In genomic region chr9:21080793-21081192, GRCh38 we compare ENCODE assay signal across 22 cellular contexts. TPM values are rescaled to one million over a fixed set of nuclear protein-coding genes. Genes with fewer than 3 reads are reported as not detected.
A peak's percentile ranks its signal among the peaks of the same experiment; 100 is the strongest.
DNase-seq lines count a peak whose midpoint lies in the region; ATAC-seq and TF ChIP-seq lines count a peak whose summit lies in the region.
"Had no signal": no experiment of that assay in that cellular context is flagged by ENCODE, and none has a peak within 500 bp of the region (broad histone marks: within the 10 kb centered on the region; RNA-seq: fewer than 3 reads in every experiment).

No MANE protein-coding gene starts in this region.

- H3K36me3 Mint-ChIP-seq in activated naive CD4-positive, alpha-beta T cell treated with anti-CD3 and anti-CD28 coated beads, Interleukin-2, amount 50 U/mL, for 24 hours = no peaks in the 10 kb centered on the region
- no peaks in the 10 kb centered on the region for H3K36me3 Mint-ChIP-seq in activated naive CD8-positive, alpha-beta T cell treated with anti-CD3 and anti-CD28 coated beads, Interleukin-2, amount 50 U/mL, for 24 hours (ENCODE audit: low read depth)
- no peaks in the 10 kb centered on the region for H3K36me3 Mint-ChIP-seq in natural killer cell
- H3K36me3 Mint-ChIP-seq: CD8-positive, alpha-beta T cell had no signal

- POLR2A ChIA-PET in OCI-LY7 (lab: Charles Lee) = no interaction called here

- H3K4me1 Mint-ChIP-seq in activated naive CD4-positive, alpha-beta T cell treated with anti-CD3 and anti-CD28 coated beads, Interleukin-2, amount 50 U/mL, for 24 hours = peaks cover 37% of the 10 kb centered on the region
- peaks cover 30% of the 10 kb centered on the region for H3K4me1 Mint-ChIP-seq in activated naive CD8-positive, alpha-beta T cell treated with anti-CD3 and anti-CD28 coated beads, Interleukin-2, amount 50 U/mL, for 24 hours
- H3K4me1 Mint-ChIP-seq in natural killer cell = peaks cover 14 to 26% of the 10 kb centered on the region in 2 donors

- H3K27me3 Mint-ChIP-seq in activated naive CD4-positive, alpha-beta T cell treated with anti-CD3 and anti-CD28 coated beads, Interleukin-2, amount 50 U/mL, for 24 hours = no peaks in the 10 kb centered on the region
- no peaks in the 10 kb centered on the region for H3K27me3 Mint-ChIP-seq in activated naive CD8-positive, alpha-beta T cell treated with anti-CD3 and anti-CD28 coated beads, Interleukin-2, amount 50 U/mL, for 24 hours
- H3K27me3 Mint-ChIP-seq in natural killer cell (ENCODE audit: low read depth in 2 of 2) = no peaks in the 10 kb centered on the region

- peaks cover 42% of the 10 kb centered on the region for H3K4me1 ChIP-seq in BLaER1
- no peaks in the 10 kb centered on the region for H3K4me1 ChIP-seq in OCI-LY7 (ENCODE audit: insufficient read depth, low read length, poor library complexity, severe bottlenecking)
- H3K4me1 ChIP-seq: HAP-1 had no signal

- no peaks in the 10 kb centered on the region for H3K9me2 ChIP-seq in OCI-LY7 (ENCODE audit: insufficient read depth, low read length)

- H4K20me1 ChIP-seq in BLaER1 (no peaks in the 10 kb centered on the region), OCI-LY7 (ENCODE audit: insufficient read depth, low read length) (no peaks in the 10 kb centered on the region)
- H4K20me1 ChIP-seq: BLaER1 treated with 17β-estradiol and CSF1 and Interleukin-3, amounts not matched to agents 10 nM and 100 nM had no signal

- no peak for DNase-seq in activated naive CD4-positive, alpha-beta T cell treated with Interleukin-2 at 50 U/mL for 16 hours
- no peak for DNase-seq in activated naive CD8-positive, alpha-beta T cell treated with anti-CD3 and anti-CD28 coated beads, Interleukin-2, amount 50 U/mL, for 24 hours
- DNase-seq in OCI-LY7 (ENCODE audit: low spot score) (no peak), natural killer cell (no peak)
- DNase-seq: 8988T; Calu3; CD8-positive, alpha-beta T cell; DMS79 treated with DMSO at 0.1 percent for 48 hours; EL; GM23248; IMR-90 had no signal

- H3K27ac ChIP-seq in BLaER1 (peak overlapping the region; percentile 90), KOPT-K1 (ENCODE audit: low read depth, low read length, poor library complexity, severe bottlenecking) (peak overlapping the region; percentile 96), OCI-LY7 (ENCODE audit: low read depth, low read length, poor library complexity, severe bottlenecking) (no peak overlapping the region)
- H3K27ac ChIP-seq: GM23248 had no signal

- H3K27me3 ChIP-seq in BLaER1 = no peaks in the 10 kb centered on the region

- H3K36me3 ChIP-seq in BLaER1 = no peaks in the 10 kb centered on the region
- no peaks in the 10 kb centered on the region for H3K36me3 ChIP-seq in KOPT-K1 (ENCODE audit: insufficient read depth, low read length)
- no peaks in the 10 kb centered on the region for H3K36me3 ChIP-seq in OCI-LY7 (ENCODE audit: insufficient read depth, low read length)
- H3K36me3 ChIP-seq: BLaER1 treated with 17β-estradiol and CSF1 and Interleukin-3, amounts not matched to agents 10 nM and 100 nM; HAP-1 had no signal

- peak; percentile 21 for ATAC-seq in activated naive CD8-positive, alpha-beta T cell treated with anti-CD3 and anti-CD28 coated beads, Interleukin-2, amount 50 U/mL, for 24 hours
- no peak for ATAC-seq in GM19467 (IDR thresholded peaks at IDR 0.05; ENCODE audit: unreplicated experiment)
- ATAC-seq in natural killer cell = no peak
- ATAC-seq: CD8-positive, alpha-beta T cell; GM12878 had no signal

- no peaks in the 10 kb centered on the region for H3K9me3 Mint-ChIP-seq in activated naive CD4-positive, alpha-beta T cell treated with anti-CD3 and anti-CD28 coated beads, Interleukin-2, amount 50 U/mL, for 24 hours
- H3K9me3 Mint-ChIP-seq in activated naive CD8-positive, alpha-beta T cell treated with anti-CD3 and anti-CD28 coated beads, Interleukin-2, amount 50 U/mL, for 24 hours = peaks cover 15% of the 10 kb centered on the region
- H3K9me3 Mint-ChIP-seq in natural killer cell = no peaks in the 10 kb centered on the region
- H3K9me3 Mint-ChIP-seq: CD8-positive, alpha-beta T cell had no signal

- no TSS peak for BruUV-seq in OCI-LY7 (replicated peaks; lab: Mats Ljungman, UMichigan)

- CTCF ChIA-PET in OCI-LY7 (lab: Charles Lee; ENCODE audit: unreplicated experiment) = no interaction called here

- H3K79me2 ChIP-seq in OCI-LY7 (ENCODE audit: insufficient read depth, low read depth, low read length) = no peaks in the 10 kb centered on the region

- H3K4me3 Mint-ChIP-seq in activated naive CD4-positive, alpha-beta T cell treated with anti-CD3 and anti-CD28 coated beads, Interleukin-2, amount 50 U/mL, for 24 hours = no peak overlapping the region
- H3K4me3 Mint-ChIP-seq in activated naive CD8-positive, alpha-beta T cell treated with anti-CD3 and anti-CD28 coated beads, Interleukin-2, amount 50 U/mL, for 24 hours = no peak overlapping the region
- no peak overlapping the region for H3K4me3 Mint-ChIP-seq in natural killer cell
- H3K4me3 Mint-ChIP-seq: CD8-positive, alpha-beta T cell had no signal

- TF ChIP-seq CTCF in OCI-LY7 (conservative IDR thresholded peaks at IDR 0.05; ENCODE audit: low read length) (no peak), natural killer cell (IDR thresholded peaks at IDR 0.05) (no peak)

- H3K4me2 ChIP-seq in BLaER1 (0 out of 2 replicates have a peak overlapping the region, but pooled peaks have one; percentile 3), OCI-LY7 (ENCODE audit: low read length) (no peak overlapping the region)

- H3K4me3 ChIP-seq in BLaER1 (no peak overlapping the region; the same call in 1 of the 2 replicates), OCI-LY7 (ENCODE audit: low read depth, low read length, poor library complexity, severe bottlenecking) (no peak overlapping the region)
- H3K4me3 ChIP-seq: GM12878, GM23248, HAP-1 had no signal

- H2AFZ ChIP-seq in OCI-LY7 (ENCODE audit: low read length) = no peak overlapping the region
- H2AFZ ChIP-seq: GM23248 had no signal

- H3K9me3 ChIP-seq in BLaER1 (peaks cover 4% of the 10 kb centered on the region; the same call in 1 of the 2 replicates), KOPT-K1 (ENCODE audit: insufficient read depth, low read length, poor library complexity, severe bottlenecking) (peaks cover 10% of the 10 kb centered on the region), OCI-LY7 (ENCODE audit: low read length) (no peaks in the 10 kb centered on the region)
- H3K9me3 ChIP-seq: HAP-1 had no signal

- peak overlapping the region; percentile 20 for H3K27ac Mint-ChIP-seq in activated naive CD4-positive, alpha-beta T cell treated with anti-CD3 and anti-CD28 coated beads, Interleukin-2, amount 50 U/mL, for 24 hours
- no peak overlapping the region for H3K27ac Mint-ChIP-seq in activated naive CD8-positive, alpha-beta T cell treated with anti-CD3 and anti-CD28 coated beads, Interleukin-2, amount 50 U/mL, for 24 hours
- peak overlapping the region in 1 of 2 donors; percentile 13 for H3K27ac Mint-ChIP-seq in natural killer cell
- H3K27ac Mint-ChIP-seq: CD8-positive, alpha-beta T cell had no signal

- no peak overlapping the region for H3K9ac ChIP-seq in BLaER1
- H3K9ac ChIP-seq: GM23248 had no signal

- intact Hi-C loops in OCI-LY7 (cut with micrococcal nuclease; ENCODE audit: unreplicated experiment) = no loop called here
- intact Hi-C loops in natural killer cell (cut with micrococcal nuclease) = no loop called here

RNA-seq across cellular contexts. Expression of gene IFNB1, which starts 3.1 kb away (rescaled TPM):
- not detected in 2 replicates for total RNA-seq in OCI-LY7 (2014; rRNA removed; shearing (Covaris generic))
- total RNA-seq in OCI-LY7 (2022) (not detected in 2 replicates), natural killer cell (not detected)
- total RNA-seq: A673; CD8-positive, alpha-beta T cell; G401; GM23248; H4; HT1080; IMR-90 had no signal

RNA-seq across cellular contexts. Expression of gene HACD4, which starts 49.4 kb away (rescaled TPM):
- total RNA-seq in OCI-LY7 (2014; rRNA removed; shearing (Covaris generic)) = not detected in 2 replicates
- total RNA-seq in OCI-LY7 (2022) (not detected in 2 replicates), natural killer cell (10 to 100 TPM; 14.0 to 16.5 (median 14.4) TPM)
- total RNA-seq: G401, H4, HT1080 had no signal

Comparison
In these comparisons a context has a peak if more than half of its experiments do, and no peak if none do; other contexts are left out.
1. RNA of gene HACD4, which starts 49.4 kb away (total RNA-seq): 14.0 to 16.5 TPM in natural killer cell; not detected in OCI-LY7; every median in the first group is over 10 times any median in the second.